Comparison of ENCODE assay signal across 1 cellular context in genomic region chr1:44799770-44800584, GRCh38.
TF ChIP-seq lines count a peak whose summit lies in the region.

Gene PLK3 (plus strand): TSS chr1:44800377. CDS start chr1:44800464, 87 bp downstream.

TF ChIP-seq in WTC11, 78 proteins besides CTCF, POLR2A, EP300 and RAD21 (continued from another document):
- TF ChIP-seq ATF2 (CRISPR knock-in tag; IDR thresholded peaks at IDR 0.05; ENCODE audit: borderline replicate concordance, low read depth) (no peak), CBFB (CRISPR knock-in tag; IDR thresholded peaks at IDR 0.05; ENCODE audit: low read depth) (no peak), ZNF281 (CRISPR knock-in tag; IDR thresholded peaks at IDR 0.05) (no peak), ESRRA (CRISPR knock-in tag; IDR thresholded peaks at IDR 0.05; ENCODE audit: borderline replicate concordance) (no peak), HMGA2 (CRISPR knock-in tag; IDR thresholded peaks at IDR 0.05) (0 out of 2 replicates have a peak, but pooled peaks have one; percentile 8), CDX4 (CRISPR knock-in tag; IDR thresholded peaks at IDR 0.05; ENCODE audit: borderline replicate concordance) (no peak), ZMAT4 (CRISPR knock-in tag; IDR thresholded peaks at IDR 0.05) (no peak), E2F1 (CRISPR knock-in tag; IDR thresholded peaks at IDR 0.05) (no peak), HMGXB4 (CRISPR knock-in tag; IDR thresholded peaks at IDR 0.05) (peak; percentile 64; the same call in 1 of the 2 replicates), ZBTB21 (CRISPR knock-in tag; IDR thresholded peaks at IDR 0.05; ENCODE audit: borderline replicate concordance) (0 out of 2 replicates have a peak, but pooled peaks have one; percentile 76), ELF4 (CRISPR knock-in tag; IDR thresholded peaks at IDR 0.05; ENCODE audit: low read depth) (no peak), OVOL2 (CRISPR knock-in tag; IDR thresholded peaks at IDR 0.05; ENCODE audit: borderline replicate concordance) (no peak), IRF1 (CRISPR knock-in tag; IDR thresholded peaks at IDR 0.05) (peak; percentile 9; the same call in 1 of the 2 replicates), SMAD3 (CRISPR knock-in tag; IDR thresholded peaks at IDR 0.05; ENCODE audit: borderline replicate concordance) (0 out of 2 replicates have a peak, but pooled peaks have one; percentile 40), JAZF1 (CRISPR knock-in tag; IDR thresholded peaks at IDR 0.05) (no peak), FOXP4 (CRISPR knock-in tag; IDR thresholded peaks at IDR 0.05) (peak; percentile 59), GABPB1 (CRISPR knock-in tag; IDR thresholded peaks at IDR 0.05) (peak; percentile 89), ZNF671 (CRISPR knock-in tag; IDR thresholded peaks at IDR 0.05) (no peak), ZNF532 (CRISPR knock-in tag; IDR thresholded peaks at IDR 0.05; ENCODE audit: borderline replicate concordance) (no peak), ZNF512 (CRISPR knock-in tag; IDR thresholded peaks at IDR 0.05; ENCODE audit: borderline replicate concordance) (no peak), FOXJ3 (CRISPR knock-in tag; IDR thresholded peaks at IDR 0.05; ENCODE audit: borderline replicate concordance) (no peak), ATF6 (CRISPR knock-in tag; IDR thresholded peaks at IDR 0.05) (no peak), JUN (CRISPR knock-in tag; IDR thresholded peaks at IDR 0.05) (no peak)
TF ChIP-seq in WTC11: peak in this region for 24.
